In the genomic region with DNA sequence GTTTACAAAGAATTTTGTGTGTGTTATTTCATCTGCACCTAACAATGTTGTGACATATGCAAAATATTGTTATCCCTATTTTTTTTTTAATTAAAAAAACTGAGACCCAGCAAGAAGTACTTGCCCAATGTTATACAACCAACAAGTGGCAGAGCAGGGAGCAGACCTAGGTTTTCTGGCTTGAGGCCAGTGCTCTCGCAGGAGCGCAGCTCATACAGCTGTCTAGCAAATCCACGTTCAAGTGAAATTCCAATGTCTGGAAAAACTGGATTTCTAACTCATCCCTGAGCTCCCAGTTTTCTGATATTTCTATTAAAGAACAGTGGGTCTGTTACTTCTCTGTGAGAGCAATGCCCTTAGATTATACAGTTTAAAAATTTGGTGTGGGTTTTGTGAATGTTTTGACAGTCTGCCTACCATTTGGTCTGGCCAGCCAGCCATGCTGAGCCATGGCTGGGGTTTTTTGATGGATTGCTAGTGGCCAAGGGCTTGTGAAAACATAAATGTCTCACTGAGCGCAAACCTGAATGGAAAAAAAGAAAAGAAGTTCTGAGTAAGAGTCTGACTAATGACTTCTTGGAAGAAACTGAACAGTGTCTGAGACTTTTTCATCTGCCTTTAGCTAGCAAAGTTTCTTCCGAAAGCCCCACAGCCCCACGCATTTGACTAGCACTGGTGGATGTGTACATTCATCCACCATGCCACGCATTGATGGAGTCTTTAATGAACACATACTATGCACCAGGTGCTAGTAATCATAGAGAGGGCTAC, we compare ENCODE assay signal across 15 cellular contexts. TPM values are rescaled to one million over a fixed set of nuclear protein-coding genes. Genes with fewer than 3 reads are reported as not detected.
A peak's percentile ranks its signal among the peaks of the same experiment; 100 is the strongest.
DNase-seq lines count a peak whose midpoint lies in the region; ATAC-seq and TF ChIP-seq lines count a peak whose summit lies in the region.
"Had no signal": no experiment of that assay in that cellular context is flagged by ENCODE, and none has a peak within 500 bp of the region (broad histone marks: within the 10 kb centered on the region; RNA-seq: fewer than 3 reads in every experiment).

No MANE protein-coding gene starts in this region.

- H3K27me3 ChIP-seq in MG63: no peaks in the 10 kb centered on the region
- no peaks in the 10 kb centered on the region for H3K27me3 ChIP-seq in brain microvascular endothelial cell (replicated peaks)
- H3K27me3 ChIP-seq in stomach: no peaks in the 10 kb centered on the region

- H3K36me3 ChIP-seq in MG63 (no peaks in the 10 kb centered on the region), brain microvascular endothelial cell (replicated peaks) (no peaks in the 10 kb centered on the region), stomach (no peaks in the 10 kb centered on the region)

- 65 to 75% (median 70%) methylated on average over 7 of the region's 7 CpGs for WGBS in stomach, 5 donors

- H3K9me3 Mint-ChIP-seq in activated CD8-positive, alpha-beta memory T cell treated with anti-CD3 and anti-CD28 coated beads, Interleukin-2, amount 10 ng/mL, durations not matched to agents 7 days and 5 days (ENCODE audit: low read depth): peaks cover 3% of the 10 kb centered on the region

- H3K4me1 Mint-ChIP-seq in activated CD8-positive, alpha-beta memory T cell treated with anti-CD3 and anti-CD28 coated beads, Interleukin-2, amount 10 ng/mL, durations not matched to agents 7 days and 5 days: peaks cover 53% of the 10 kb centered on the region

- H3K36me3 Mint-ChIP-seq in activated CD8-positive, alpha-beta memory T cell treated with anti-CD3 and anti-CD28 coated beads, Interleukin-2, amount 10 ng/mL, durations not matched to agents 7 days and 5 days: peaks cover 18% of the 10 kb centered on the region
- H3K36me3 Mint-ChIP-seq: stimulated activated naive B cell treated with anti-CD40 and anti-IgM and Interleukin-4, amounts not matched to agents 10 μg/mL and 1 μg/mL and 100 μg/mL, for 72 hours had no signal

- peaks cover 0 to 4% (median 0%) of the 10 kb centered on the region in 4 donors for H3K4me1 ChIP-seq in stomach

- no peak for TF ChIP-seq CTCF in brain microvascular endothelial cell (IDR thresholded peaks at IDR 0.05; ENCODE audit: low read depth, low read length, missing control alignments)
- TF ChIP-seq CTCF in stomach (IDR thresholded peaks at IDR 0.05): no peak

- TF ChIP-seq POLR2A in stomach (IDR thresholded peaks at IDR 0.05): no peak

- peak; percentile 63 for DNase-seq in activated CD8-positive, alpha-beta memory T cell treated with anti-CD3 and anti-CD28 coated beads, Interleukin-2, amount 10 ng/mL, durations not matched to agents 7 days and 5 days
- DNase-seq in activated CD8-positive, alpha-beta memory T cell treated with anti-CD3 and anti-CD28 coated beads for 24 hours: no peak
- DNase-seq in MG63: peak; percentile 37
- DNase-seq in brain microvascular endothelial cell: peak; percentile 25
- peak; percentile 36 for DNase-seq in non-pigmented ciliary epithelial cell (ENCODE audit: low read depth)
- no peak for DNase-seq in NCI-H2029 treated with DMSO at 0.1 percent for 48 hours (lab: John Stamatoyannopoulos, UW)
- DNase-seq in NOMO-1 treated with dmso at 0.1 percent for 144 hours (lab: John Stamatoyannopoulos, UW; ENCODE audit: unreplicated experiment): no peak
- no peak for DNase-seq in stomach
- DNase-seq: activated gamma-delta T cell treated with Interleukin-2 at 50 U/mL for 16 hours; effector CD4-positive, alpha-beta T cell; naive B cell; stimulated activated naive B cell treated with anti-CD40 and anti-IgM and Interleukin-4, amounts not matched to agents 10 μg/mL and 1 μg/mL and 100 μg/mL, for 72 hours had no signal

- ATAC-seq in activated CD8-positive, alpha-beta memory T cell treated with anti-CD3 and anti-CD28 coated beads, Interleukin-2, amount 10 ng/mL, durations not matched to agents 7 days and 5 days: peak; percentile 69
- ATAC-seq: stimulated activated naive B cell treated with anti-CD40 and anti-IgM and Interleukin-4, amounts not matched to agents 10 μg/mL and 1 μg/mL and 100 μg/mL, for 72 hours had no signal

- CTCF ChIA-PET in activated CD8-positive, alpha-beta memory T cell treated with anti-CD3 and anti-CD28 coated beads, Interleukin-2, amount 10 ng/mL, durations not matched to agents 7 days and 5 days (lab: Charles Lee): interaction anchor here (1.1 to 5.7 kb wide), 15 partner anchors 9 to 197 kb away, joined by 3 to 50 read pairs (median 5); a partner anchor contains a TSS

- peak overlapping the region; percentile 70 for H3K27ac Mint-ChIP-seq in activated CD8-positive, alpha-beta memory T cell treated with anti-CD3 and anti-CD28 coated beads, Interleukin-2, amount 10 ng/mL, durations not matched to agents 7 days and 5 days
- H3K27ac Mint-ChIP-seq: naive B cell; stimulated activated naive B cell treated with anti-CD40 and anti-IgM and Interleukin-4, amounts not matched to agents 10 μg/mL and 1 μg/mL and 100 μg/mL, for 72 hours had no signal

- H3K27me3 Mint-ChIP-seq in activated CD8-positive, alpha-beta memory T cell treated with anti-CD3 and anti-CD28 coated beads, Interleukin-2, amount 10 ng/mL, durations not matched to agents 7 days and 5 days: no peaks in the 10 kb centered on the region

- intact Hi-C loops in stomach (cut with DNase I; ENCODE audit: low total_unique reads): no loop called here

- in situ Hi-C loops in brain microvascular endothelial cell (cut with HindIII; ENCODE audit: low pct_ligation_motif_present, low sequenced_read_pairs): no loop called here

- H3K27ac ChIP-seq in brain microvascular endothelial cell: no peak overlapping the region
- no peak overlapping the region for H3K27ac ChIP-seq in stomach

- H3K4me3 Mint-ChIP-seq in activated CD8-positive, alpha-beta memory T cell treated with anti-CD3 and anti-CD28 coated beads, Interleukin-2, amount 10 ng/mL, durations not matched to agents 7 days and 5 days: no peak overlapping the region
- H3K4me3 Mint-ChIP-seq: CD4-positive, CD25-positive, alpha-beta regulatory T cell; naive B cell; stimulated activated naive B cell treated with anti-CD40 and anti-IgM and Interleukin-4, amounts not matched to agents 10 μg/mL and 1 μg/mL and 100 μg/mL, for 72 hours had no signal

- H3K9me3 ChIP-seq in MG63 (peaks cover 3% of the 10 kb centered on the region; the same call in 1 of the 2 replicates), stomach (peaks cover 0 to 19% (median 4%) of the 10 kb centered on the region in 4 donors)

- no peak overlapping the region for H3K4me3 ChIP-seq in MG63
- H3K4me3 ChIP-seq in brain microvascular endothelial cell (ENCODE audit: low read depth, low read length): no peak overlapping the region
- H3K4me3 ChIP-seq in stomach: no peak overlapping the region
- H3K4me3 ChIP-seq: skin epidermis had no signal

- no peak for TF ChIP-seq EP300 in stomach (IDR thresholded peaks at IDR 0.05)

RNA-seq across cellular contexts. Expression of a gene that starts 15.4 kb away (rescaled TPM):
- total RNA-seq in activated CD8-positive, alpha-beta memory T cell treated with anti-CD3 and anti-CD28 coated beads, Interleukin-2, amount 10 ng/mL, durations not matched to agents 7 days and 5 days: 100 to 1,000 TPM; 381 to 433 TPM
- total RNA-seq in MG63 (2014; rRNA removed; shearing (Covaris generic); ENCODE audit: low replicate concordance): not detected in 2 replicates
- total RNA-seq in stomach: 1 to 10 TPM in 3 of 5 donors, under 1 TPM in 1, not detected in 1; under 0.01 to 2.3 (median 1.4) TPM
- polyA plus RNA-seq in stomach: 10 to 100 TPM in 1 of 3 donors, 1 to 10 TPM in 1, under 1 TPM in 1; 0.73 to 11.0 (median 1.4) TPM
- total RNA-seq: MCF 10A had no signal

RNA-seq across cellular contexts. Expression of a gene that starts 54.3 kb away (rescaled TPM):
- total RNA-seq in activated CD8-positive, alpha-beta memory T cell treated with anti-CD3 and anti-CD28 coated beads, Interleukin-2, amount 10 ng/mL, durations not matched to agents 7 days and 5 days: under 1 TPM; 0.15 to 0.19 TPM
- 1.6 and 2.7 TPM in 2 replicates for total RNA-seq in MG63 (2014; rRNA removed; shearing (Covaris generic); ENCODE audit: low replicate concordance)
- total RNA-seq in stomach: 1 to 10 TPM in 3 of 5 donors, not detected in 2; 7.0 to 9.4 (median 7.3) TPM
- polyA plus RNA-seq in stomach: under 1 TPM; 0.33 to 0.92 (median 0.62) TPM
- total RNA-seq: CD4-positive, CD25-positive, alpha-beta regulatory T cell; MCF 10A had no signal
- polyA plus RNA-seq: CD4-positive, CD25-positive, alpha-beta regulatory T cell had no signal

Comparison
In these comparisons a context has a peak if more than half of its experiments do, and no peak if none do; other contexts are left out.
1. DNase-seq: peak in activated CD8-positive, alpha-beta memory T cell treated with anti-CD3 and anti-CD28 coated beads, Interleukin-2, amount 10 ng/mL, durations not matched to agents 7 days and 5 days (single experiment), MG63 (single experiment), brain microvascular endothelial cell (single experiment) and non-pigmented ciliary epithelial cell (single experiment); none in activated CD8-positive, alpha-beta memory T cell treated with anti-CD3 and anti-CD28 coated beads for 24 hours (single experiment), NCI-H2029 treated with DMSO at 0.1 percent for 48 hours (single experiment), NOMO-1 treated with dmso at 0.1 percent for 144 hours (single experiment) and stomach (single experiment).
2. RNA of a gene that starts 15.4 kb away (total RNA-seq): 381 to 433 TPM in activated CD8-positive, alpha-beta memory T cell treated with anti-CD3 and anti-CD28 coated beads, Interleukin-2, amount 10 ng/mL, durations not matched to agents 7 days and 5 days; under 0.01 to 2.3 TPM in stomach and not detected in MG63; every median in the first group is over 100 times any median in the second.